ENCODE assay signal across 8 cellular contexts in the genomic region with DNA sequence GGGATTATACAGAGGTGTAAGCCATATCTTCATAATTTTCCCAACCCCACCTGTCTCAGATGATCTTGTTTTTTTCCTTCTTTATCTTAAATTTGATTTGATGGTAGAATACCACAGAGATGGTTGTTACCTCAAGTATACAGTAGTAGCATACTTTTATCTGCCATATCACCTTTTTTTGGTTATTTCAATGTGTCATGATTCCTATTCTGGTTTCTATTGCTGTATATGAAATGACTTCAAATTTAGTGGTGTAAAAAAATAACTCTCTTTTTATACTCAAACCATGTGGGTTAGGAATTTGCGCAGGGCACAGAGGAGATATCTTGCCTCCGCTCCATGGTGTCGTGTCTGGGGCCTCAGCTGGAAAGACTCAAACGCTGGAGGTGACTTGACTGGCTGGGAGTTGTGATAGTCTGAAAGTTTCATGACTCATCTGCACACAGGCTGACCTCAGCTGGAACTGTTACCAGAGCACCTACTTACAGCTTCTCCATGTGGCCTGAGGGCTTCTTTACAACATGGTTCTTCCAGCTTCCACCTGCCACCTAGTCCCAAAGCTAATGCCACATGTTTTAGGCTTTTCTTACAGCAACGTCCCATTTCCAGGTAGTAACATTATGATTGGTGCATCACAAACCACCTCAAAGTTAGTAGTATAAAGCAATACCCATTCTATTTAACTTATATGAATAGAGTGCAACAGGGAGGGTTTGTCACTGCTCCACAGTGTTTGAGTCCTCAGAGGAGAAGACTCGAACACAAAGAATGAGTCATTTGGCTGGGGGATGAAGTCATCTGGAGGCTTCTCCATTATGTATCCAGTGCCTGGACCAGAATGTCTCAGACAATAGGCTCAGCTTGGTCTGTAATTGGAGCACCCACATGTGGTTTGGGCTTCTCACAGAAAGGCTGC.
A peak's percentile ranks its signal among the peaks of the same experiment; 100 is the strongest.
DNase-seq lines count a peak whose midpoint lies in the region; TF ChIP-seq lines count a peak whose summit lies in the region.

No MANE protein-coding gene starts in this region.

- DNase-seq in AG04450 (ENCODE audit: low read depth, low spot score) (peak; percentile 63), GM13977 (ENCODE audit: low spot score) (peak; percentile 44), RKO (ENCODE audit: low spot score) (peak; percentile 68), fibroblast of peridontal ligament (ENCODE audit: extremely low read depth) (peak; percentile 84), GM19240 (ENCODE audit: insufficient read length, low spot score) (no peak), endothelial cell (ENCODE audit: low spot score) (no peak), activated gamma-delta T cell treated with Interleukin-2 at 50 U/mL for 16 hours (no peak), NCI-H524 (lab: John Stamatoyannopoulos, UW) (no peak)

- no peaks in the 10 kb centered on the region for H3K9me3 ChIP-seq in AG04450 (ENCODE audit: control insufficient read depth, insufficient read depth, low read length)

- peaks cover 3% of the 10 kb centered on the region for H3K27me3 Mint-ChIP-seq in endothelial cell (ENCODE audit: unreplicated experiment)

- CTCF ChIA-PET in AG04450 (lab: Charles Lee), result no interaction called here

- H3K27ac Mint-ChIP-seq in endothelial cell (ENCODE audit: unreplicated experiment), result no peak overlapping the region

- peak overlapping the region; percentile 47 for H3K27ac ChIP-seq in AG04450 (ENCODE audit: low read depth, low read length)

- no peak overlapping the region for H3K4me3 ChIP-seq in AG04450 (ENCODE audit: low read depth, low read length)

- POLR2A ChIA-PET in AG04450 (lab: Yijun Ruan, JAX), result interaction anchor here (0.9 kb wide), 1 partner anchor 82 kb away, joined by 3 read pairs; a partner anchor contains a TSS

- in situ Hi-C loops in GM13977 (cut with MboI; ENCODE audit: low pct_unique_long_range_greater_than_20kb, low sequenced_read_pairs, unreplicated experiment), result no loop called here

- peaks cover 2% of the 10 kb centered on the region for H3K27me3 ChIP-seq in AG04450 (ENCODE audit: control insufficient read depth, insufficient read depth, low read length)

- no peaks in the 10 kb centered on the region for H3K9me3 Mint-ChIP-seq in endothelial cell (ENCODE audit: unreplicated experiment)

- no peaks in the 10 kb centered on the region for H3K4me1 Mint-ChIP-seq in endothelial cell (ENCODE audit: unreplicated experiment)

- no peak overlapping the region for H3K4me3 Mint-ChIP-seq in endothelial cell (ENCODE audit: unreplicated experiment)

- H3K36me3 Mint-ChIP-seq in endothelial cell (ENCODE audit: low read depth, unreplicated experiment), result no peaks in the 10 kb centered on the region

- TF ChIP-seq CTCF in AG04450 (IDR thresholded peaks at IDR 0.05; ENCODE audit: low read depth, low read length) (no peak), GM13977 (IDR thresholded peaks at IDR 0.05; ENCODE audit: extremely low read depth, insufficient read depth, missing control alignments) (peak; percentile 4), endothelial cell (IDR thresholded peaks at IDR 0.05; ENCODE audit: unreplicated experiment) (no peak)

Comparison
In these comparisons a context has a peak if more than half of its experiments do, and no peak if none do; other contexts are left out.
1. DNase-seq: peak in AG04450 (single experiment), GM13977 (single experiment), RKO (single experiment) and fibroblast of peridontal ligament (single experiment); none in GM19240 (single experiment), endothelial cell (single experiment), activated gamma-delta T cell treated with Interleukin-2 at 50 U/mL for 16 hours (single experiment) and NCI-H524 (0 of 2).